Comparison of ENCODE assay signal across 16 cellular contexts in the genomic region with DNA sequence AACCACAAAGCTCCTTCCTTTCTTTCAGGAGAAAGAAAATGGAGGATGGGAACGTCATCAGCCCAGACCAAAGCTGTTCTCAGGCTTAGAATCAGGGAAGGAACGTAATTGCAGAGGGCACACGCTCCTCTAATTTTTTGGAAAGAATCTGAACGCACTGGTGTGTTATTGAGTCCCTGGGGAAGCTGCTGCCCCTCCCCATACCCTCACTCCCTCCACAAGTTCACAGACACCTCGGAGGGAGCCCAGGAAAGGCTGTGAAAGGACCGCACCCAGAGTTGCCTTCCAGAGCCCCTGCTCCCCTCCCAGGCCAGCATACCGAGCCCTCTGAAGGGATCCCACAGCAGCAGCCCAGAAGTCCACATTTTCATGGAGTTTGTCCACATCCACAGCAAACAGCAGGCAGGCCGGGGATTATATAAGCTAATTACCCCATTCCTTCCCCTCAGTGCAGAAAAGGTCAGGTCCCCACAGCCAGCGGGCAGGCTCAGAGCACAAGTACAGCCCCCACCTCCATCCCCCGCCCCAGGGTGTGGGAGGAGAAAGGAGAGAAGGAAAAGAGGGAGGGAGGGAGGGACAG. TPM values are rescaled to one million over a fixed set of nuclear protein-coding genes. Genes with fewer than 3 reads are reported as not detected.
DNase-seq lines count a peak whose midpoint lies in the region; ATAC-seq and TF ChIP-seq lines count a peak whose summit lies in the region.
"Had no signal": no experiment of that assay in that cellular context is flagged by ENCODE, and none has a peak within 500 bp of the region (broad histone marks: within the 10 kb centered on the region; RNA-seq: fewer than 3 reads in every experiment).

No MANE protein-coding gene starts in this region.

- DNase-seq in Karpas-422 (peak; percentile 29), esophagus muscularis mucosa (ENCODE audit: extremely low spot score) (no peak), upper lobe of left lung (no peak), NCI-H187 treated with DMSO at 0.1 percent for 48 hours (lab: John Stamatoyannopoulos, UW) (no peak), ACHN (no peak)
- no peak for DNase-seq in activated naive CD4-positive, alpha-beta T cell treated with anti-CD3 and anti-CD28 coated beads, Interleukin-2, amount 50 U/mL, for 72 hours (ENCODE audit: low spot score in 2 of 2)
- DNase-seq in central memory CD4-positive, alpha-beta T cell = no peak
- DNase-seq: activated T-cell treated with anti-CD3 and anti-CD28 coated beads for 4 hours; effector CD8-positive, alpha-beta T cell; islet precursor cell; stimulated activated CD4-positive, alpha-beta T cell treated with anti-CD3 and anti-CD28 coated beads, Interleukin-12 subunit alpha, Interleukin-12 subunit beta, amount 100 ng/mL, for 4 hours; stimulated activated naive CD4-positive, alpha-beta T cell treated with Interleukin-2 at 50 U/mL for 16 hours had no signal

- H3K79me2 ChIP-seq in Karpas-422 (ENCODE audit: low read length) = no peaks in the 10 kb centered on the region

- ATAC-seq in upper lobe of left lung (ENCODE audit: low FRiP score in 2 of 2) = peak in 1 of 2 donors; percentile 78
- no peak for ATAC-seq in activated naive CD4-positive, alpha-beta T cell treated with anti-CD3 and anti-CD28 coated beads, Interleukin-2, amount 50 U/mL, for 72 hours

- no peak overlapping the region for H3K27ac Mint-ChIP-seq in activated naive CD4-positive, alpha-beta T cell treated with anti-CD3 and anti-CD28 coated beads, Interleukin-2, amount 50 U/mL, for 72 hours

- H3K9me3 Mint-ChIP-seq in activated naive CD4-positive, alpha-beta T cell treated with anti-CD3 and anti-CD28 coated beads, Interleukin-2, amount 50 U/mL, for 72 hours = no peaks in the 10 kb centered on the region

- 55% methylated on average over 10 of the region's 10 CpGs for WGBS in esophagus muscularis mucosa
- 60 to 72% methylated on average over 10 of the region's 10 CpGs for WGBS in upper lobe of left lung, 2 donors

- no peaks in the 10 kb centered on the region for H3K9me2 ChIP-seq in Karpas-422 (replicated peaks; ENCODE audit: insufficient read depth, low read length)

- no peak for TF ChIP-seq EP300 in esophagus muscularis mucosa (IDR thresholded peaks at IDR 0.05)
- no peak for TF ChIP-seq EP300 in upper lobe of left lung (IDR thresholded peaks at IDR 0.05)

- H3K9ac ChIP-seq in Karpas-422 (ENCODE audit: low read length) = no peak overlapping the region
- H3K9ac ChIP-seq: KMS-11 had no signal

- no peaks in the 10 kb centered on the region for H3K27me3 ChIP-seq in Karpas-422 (ENCODE audit: low read length)
- peaks cover 0 to 6% (median 0%) of the 10 kb centered on the region in 4 donors for H3K27me3 ChIP-seq in esophagus muscularis mucosa
- H3K27me3 ChIP-seq in muscle layer of duodenum (ENCODE audit: low read depth, low read length) = no peaks in the 10 kb centered on the region
- H3K27me3 ChIP-seq in upper lobe of left lung = no peaks in the 10 kb centered on the region

- no peak overlapping the region for H2AFZ ChIP-seq in Karpas-422 (ENCODE audit: low read length)

- peak overlapping the region; percentile 24 for H3K4me2 ChIP-seq in Karpas-422 (ENCODE audit: low read depth, low read length, poor library complexity, severe bottlenecking)
- H3K4me2 ChIP-seq: KMS-11 had no signal

- intact Hi-C loops in esophagus muscularis mucosa (cut with DNase I) = no loop called here

- in situ Hi-C loops in ACHN (cut with HindIII; ENCODE audit: low pct_ligation_motif_present, low pct_unique_long_range_greater_than_20kb, low sequenced_read_pairs) = no loop called here

- H3K4me3 ChIP-seq in Karpas-422 (ENCODE audit: low read length) = no peak overlapping the region
- H3K4me3 ChIP-seq in esophagus muscularis mucosa = peak overlapping the region; percentile 32 to 49 (median 43)
- peak overlapping the region; percentile 31 to 39 for H3K4me3 ChIP-seq in muscle layer of duodenum (ENCODE audit: low read depth in 1 of 2, low read length in 2 of 2)
- H3K4me3 ChIP-seq in upper lobe of left lung = peak overlapping the region in 2 of 4 donors; percentile 12 to 15

- peaks cover 15% of the 10 kb centered on the region for H3K4me1 ChIP-seq in Karpas-422 (ENCODE audit: low read length)
- H3K4me1 ChIP-seq in esophagus muscularis mucosa = peaks cover 8 to 45% (median 35%) of the 10 kb centered on the region in 4 donors
- H3K4me1 ChIP-seq in muscle layer of duodenum (ENCODE audit: control insufficient read depth in 1 of 2, insufficient read depth in 2 of 2, low read length in 2 of 2) = peaks cover 4 to 12% of the 10 kb centered on the region in 2 donors
- peaks cover 1 to 9% (median 6%) of the 10 kb centered on the region in 4 donors for H3K4me1 ChIP-seq in upper lobe of left lung

- H3K36me3 ChIP-seq in Karpas-422 (ENCODE audit: insufficient read depth, low read length) (no peaks in the 10 kb centered on the region), esophagus muscularis mucosa (no peaks in the 10 kb centered on the region), muscle layer of duodenum (ENCODE audit: control insufficient read depth in 1 of 2, insufficient read depth in 2 of 2, low read length in 2 of 2) (no peaks in the 10 kb centered on the region), upper lobe of left lung (no peaks in the 10 kb centered on the region)

- H3K9me3 ChIP-seq in Karpas-422 (ENCODE audit: low read length) (no peaks in the 10 kb centered on the region), esophagus muscularis mucosa (no peaks in the 10 kb centered on the region), muscle layer of duodenum (ENCODE audit: control insufficient read depth in 1 of 2, low read length in 2 of 2) (no peaks in the 10 kb centered on the region), upper lobe of left lung (no peaks in the 10 kb centered on the region)

- TF ChIP-seq POLR2A in esophagus muscularis mucosa (IDR thresholded peaks at IDR 0.05; ENCODE audit: low read depth) (no peak), upper lobe of left lung (IDR thresholded peaks at IDR 0.05) (no peak)

- H3K36me3 Mint-ChIP-seq in activated naive CD4-positive, alpha-beta T cell treated with anti-CD3 and anti-CD28 coated beads, Interleukin-2, amount 50 U/mL, for 72 hours = no peaks in the 10 kb centered on the region

- no peaks in the 10 kb centered on the region for H4K20me1 ChIP-seq in Karpas-422 (ENCODE audit: insufficient read depth, low read depth, low read length)

- H3K27ac ChIP-seq in Karpas-422 (ENCODE audit: low read length) = no peak overlapping the region
- peak overlapping the region; percentile 53 to 81 (median 78) for H3K27ac ChIP-seq in esophagus muscularis mucosa (replicated peaks in 1 of 4)
- peak overlapping the region; percentile 76 for H3K27ac ChIP-seq in muscle layer of duodenum (ENCODE audit: low read length)
- peak overlapping the region; percentile 50 to 75 (median 63) for H3K27ac ChIP-seq in upper lobe of left lung
- H3K27ac ChIP-seq: KMS-11 had no signal

- TF ChIP-seq CTCF in esophagus muscularis mucosa (IDR thresholded peaks at IDR 0.05) (no peak), upper lobe of left lung (IDR thresholded peaks at IDR 0.05) (no peak)

RNA-seq across cellular contexts. Expression of a gene that starts 53.7 kb away (rescaled TPM):
- not detected in 2 replicates for total RNA-seq in Karpas-422 (2014; rRNA removed; shearing (Covaris generic); ENCODE audit: low replicate concordance)
- not detected for total RNA-seq in esophagus muscularis mucosa
- not detected for total RNA-seq in upper lobe of left lung
- total RNA-seq in activated naive CD4-positive, alpha-beta T cell treated with anti-CD3 and anti-CD28 coated beads, Interleukin-2, amount 50 U/mL, for 72 hours = not detected
- total RNA-seq: NCI-H460; T-helper 1 cell treated with Interleukin-12 subunit alpha and Interleukin-12 subunit beta and Interleukin-4 antibody, amounts not matched to agents 30 ng/mL and 1 ng/mL, for 36 hours had no signal
